In the genomic region with DNA sequence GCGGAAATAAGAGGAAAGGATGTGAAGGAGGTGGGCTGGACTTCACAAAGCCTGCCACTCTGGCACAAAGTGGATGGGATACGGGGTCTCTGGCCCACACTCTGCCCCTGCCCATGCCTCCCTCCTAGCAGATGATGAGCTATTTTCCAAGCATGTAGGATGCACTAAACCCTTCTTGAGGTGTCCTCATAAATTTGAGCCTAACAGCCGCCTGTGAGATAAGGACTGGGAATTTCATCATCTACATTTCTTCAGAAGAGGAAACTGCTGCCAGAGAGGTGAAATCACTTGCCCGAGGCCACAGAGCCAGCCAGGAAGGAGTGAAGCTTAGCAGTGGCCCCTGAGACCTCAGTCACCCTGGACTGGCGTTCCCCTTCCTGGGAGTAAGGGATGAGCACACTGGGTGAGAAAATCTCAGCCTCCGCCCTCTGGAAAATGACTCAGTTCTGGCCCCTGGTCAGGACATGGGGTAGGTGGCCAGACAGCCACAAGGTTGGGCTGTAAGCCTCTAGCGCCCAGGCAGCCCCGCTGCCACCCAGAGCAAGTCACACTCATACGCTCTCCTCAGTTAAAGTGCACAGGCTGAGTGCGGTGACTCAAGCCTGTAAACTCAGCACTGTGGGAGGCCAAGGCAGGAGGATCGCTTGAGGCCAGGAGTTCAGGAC, we compare ENCODE assay signal across 12 cellular contexts. TPM values are rescaled to one million over a fixed set of nuclear protein-coding genes. Genes with fewer than 3 reads are reported as not detected.
DNase-seq lines count a peak whose midpoint lies in the region; ATAC-seq, FAIRE-seq and TF ChIP-seq lines count a peak whose summit lies in the region.
"Had no signal": no experiment of that assay in that cellular context is flagged by ENCODE, and none has a peak within 500 bp of the region (broad histone marks: within the 10 kb centered on the region; RNA-seq: fewer than 3 reads in every experiment).

No MANE protein-coding gene starts in this region.

- no peaks in the 10 kb centered on the region for H3K36me3 Mint-ChIP-seq in CD4-positive, alpha-beta T cell (ENCODE audit: low read depth)
- H3K36me3 Mint-ChIP-seq: IgD-negative memory B cell had no signal

- H3K4me1 Mint-ChIP-seq in CD4-positive, alpha-beta T cell (ENCODE audit: low read depth), result no peaks in the 10 kb centered on the region
- H3K4me1 Mint-ChIP-seq: IgD-negative memory B cell had no signal

- POLR2A ChIA-PET in RWPE1 (lab: Yijun Ruan, JAX; ENCODE audit: low non-redundant PET), result no interaction called here
- POLR2A ChIA-PET in CD4-positive, alpha-beta T cell (lab: Charles Lee), result no interaction called here

- no peak overlapping the region for H3K27ac Mint-ChIP-seq in CD4-positive, alpha-beta T cell
- H3K27ac Mint-ChIP-seq: IgD-negative memory B cell had no signal

- TF ChIP-seq CTCF in RWPE1 (conservative IDR thresholded peaks at IDR 0.05; ENCODE audit: low read depth), result no peak
- no peak for TF ChIP-seq CTCF in fibroblast of the aortic adventitia (IDR thresholded peaks at IDR 0.05; ENCODE audit: insufficient read depth, low read length)
- no peak for TF ChIP-seq CTCF in CD4-positive, alpha-beta T cell (IDR thresholded peaks at IDR 0.05)

- CTCF ChIA-PET in RWPE1 (lab: Yijun Ruan, JAX), result interaction anchor here (0.6 kb wide), 1 partner anchor 387 kb away, joined by 4 read pairs; no protein-coding TSS in a partner anchor
- CTCF ChIA-PET in CD4-positive, alpha-beta T cell (lab: Charles Lee), result no interaction called here

- TF ChIP-seq POLR2A in H54 (IDR thresholded peaks at IDR 0.05; ENCODE audit: low read depth, low read length), result no peak

- intact Hi-C loops in CD4-positive, alpha-beta T cell (cut with DNase I, micrococcal nuclease), result no loop called here

- H3K4me3 Mint-ChIP-seq in CD4-positive, alpha-beta T cell, result no peak overlapping the region
- H3K4me3 Mint-ChIP-seq: IgD-negative memory B cell had no signal

- peak; percentile 75 for DNase-seq in H54 (ENCODE audit: insufficient read length, low spot score)
- DNase-seq in RWPE1 (ENCODE audit: low spot score), result peak; percentile 87
- DNase-seq in fibroblast of the aortic adventitia (ENCODE audit: low read depth), result peak; percentile 83
- DNase-seq in skeletal muscle cell (ENCODE audit: low read depth), result peak; percentile 16
- no peak for DNase-seq in NCI-H1694 treated with DMSO at 0.1 percent for 48 hours (lab: John Stamatoyannopoulos, UW)
- no peak for DNase-seq in CD4-positive, alpha-beta T cell
- DNase-seq: occipital lobe had no signal

- no peaks in the 10 kb centered on the region for H3K27me3 ChIP-seq in CD4-positive, alpha-beta T cell (ENCODE audit: control insufficient read depth, insufficient read depth, low read length)

- H3K9me3 ChIP-seq in CD4-positive, alpha-beta T cell (ENCODE audit: control insufficient read depth, low read length), result no peaks in the 10 kb centered on the region
- H3K9me3 ChIP-seq: thoracic aorta had no signal

- H3K4me3 ChIP-seq in fibroblast of the aortic adventitia (ENCODE audit: low read depth, low read length) (no peak overlapping the region), skeletal muscle cell (ENCODE audit: low read depth, low read length) (no peak overlapping the region)
- H3K4me3 ChIP-seq: thoracic aorta had no signal

- ATAC-seq in GM21367 (IDR thresholded peaks at IDR 0.05; ENCODE audit: unreplicated experiment) (no peak), HG03175 (IDR thresholded peaks at IDR 0.05; ENCODE audit: unreplicated experiment) (no peak)
- no peak for ATAC-seq in CD4-positive, alpha-beta T cell (ENCODE audit: poor library complexity)
- ATAC-seq: activated CD4-positive, CD25-positive, alpha-beta regulatory T cell treated with anti-CD3 and anti-CD28 coated beads, Interleukin-2, amount 50 U/mL, for 24 hours had no signal

- no peaks in the 10 kb centered on the region for H3K27me3 Mint-ChIP-seq in CD4-positive, alpha-beta T cell

- peak; percentile 43 for FAIRE-seq in H54 (lab: Jason Lieb, UNC)

- peak overlapping the region; percentile 86 for H3K27ac ChIP-seq in RWPE1
- no peak overlapping the region for H3K27ac ChIP-seq in CD4-positive, alpha-beta T cell (ENCODE audit: low read depth, low read length)
- H3K27ac ChIP-seq: thoracic aorta had no signal

- no peaks in the 10 kb centered on the region for H3K9me3 Mint-ChIP-seq in CD4-positive, alpha-beta T cell
- H3K9me3 Mint-ChIP-seq: IgD-negative memory B cell had no signal

RNA-seq across cellular contexts. Expression of a gene that starts 27.9 kb away (rescaled TPM):
- not detected in 2 replicates for total RNA-seq in fibroblast of the aortic adventitia (ENCODE audit: low replicate concordance)
- not detected for total RNA-seq in CD4-positive, alpha-beta T cell
- total RNA-seq: occipital lobe, thoracic aorta had no signal

RNA-seq across cellular contexts. Expression of a gene that starts 48.6 kb away (rescaled TPM):
- total RNA-seq in fibroblast of the aortic adventitia (ENCODE audit: low replicate concordance), result 0.09 TPM in 1 of 2 replicates, not detected in the other
- 1 to 10 TPM; 1.4 to 1.6 TPM for total RNA-seq in CD4-positive, alpha-beta T cell

RNA-seq across cellular contexts. Expression of a gene that starts 59.0 kb away (rescaled TPM):
- 29.4 and 33.1 TPM in 2 replicates for total RNA-seq in fibroblast of the aortic adventitia (ENCODE audit: low replicate concordance)
- total RNA-seq in CD4-positive, alpha-beta T cell, result 10 to 100 TPM; 39.3 TPM

Comparison
In these comparisons a context has a peak if more than half of its experiments do, and no peak if none do; other contexts are left out.
1. DNase-seq: peak in H54 (single experiment), RWPE1 (single experiment), fibroblast of the aortic adventitia (single experiment) and skeletal muscle cell (single experiment); none in NCI-H1694 treated with DMSO at 0.1 percent for 48 hours (single experiment) and CD4-positive, alpha-beta T cell (0 of 10).